ENCODE assay signal across 11 cellular contexts in the genomic region with DNA sequence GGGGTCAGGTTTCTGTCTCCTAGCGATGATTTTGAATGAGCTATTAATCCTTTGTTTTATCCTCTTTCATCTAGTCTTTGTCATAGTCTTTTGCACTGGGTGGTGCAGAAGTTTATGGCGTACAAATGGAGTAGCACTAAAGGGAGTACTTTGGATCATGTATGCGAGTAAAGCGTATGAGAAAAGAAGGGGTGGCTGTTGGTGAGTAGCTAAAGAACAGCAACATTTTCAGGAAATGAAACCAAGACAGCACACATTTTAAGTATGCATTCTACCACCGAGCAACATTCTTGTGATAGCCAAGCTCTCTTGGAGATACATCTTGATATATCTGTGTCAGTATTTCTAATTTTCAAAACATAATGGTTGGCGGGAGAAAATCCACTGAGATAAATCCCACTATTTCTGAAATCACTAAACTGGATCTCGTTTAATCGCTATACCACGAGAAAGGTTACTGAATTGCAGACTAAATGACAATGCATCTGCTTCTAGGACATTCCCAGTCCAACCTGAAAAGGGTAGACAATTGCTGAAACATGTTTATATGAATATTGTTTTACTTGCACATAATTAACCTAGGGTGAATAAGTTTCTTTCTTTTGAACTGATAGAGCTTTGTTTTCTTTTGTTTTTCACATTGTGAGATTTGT.
DNase-seq lines count a peak whose midpoint lies in the region; FAIRE-seq and TF ChIP-seq lines count a peak whose summit lies in the region.
"Had no signal": no experiment of that assay in that cellular context is flagged by ENCODE, and none has a peak within 500 bp of the region (broad histone marks: within the 10 kb centered on the region; RNA-seq: fewer than 3 reads in every experiment).

No MANE protein-coding gene starts in this region.

- intact Hi-C loops in A673 (cut with micrococcal nuclease; ENCODE audit: unreplicated experiment), result no loop called here

- no TSS peak for BruUV-seq in A673 (replicated peaks; lab: Mats Ljungman, UMichigan)

- TF ChIP-seq POLR2A in GM12891 (IDR thresholded peaks at IDR 0.05; ENCODE audit: low read depth, low read length), result no peak

- CTCF ChIA-PET in A673 (lab: Charles Lee), result no interaction called here

- peaks cover 4% of the 10 kb centered on the region for H3K4me1 Mint-ChIP-seq in glutamatergic neuron (ENCODE audit: low read depth, unreplicated experiment)

- peak overlapping the region; percentile 36 for H2AFZ ChIP-seq in OCI-LY3 (ENCODE audit: low read depth, low read length)

- peaks cover 7% of the 10 kb centered on the region for H3K27me3 ChIP-seq in A673 (replicated peaks; ENCODE audit: insufficient read depth, low read depth, low read length, poor library complexity)
- no peaks in the 10 kb centered on the region for H3K27me3 ChIP-seq in OCI-LY3 (ENCODE audit: low read depth, low read length)

- peak overlapping the region; percentile 82 for H3K4me3 ChIP-seq in A673 (ENCODE audit: low read depth, low read length, poor library complexity, severe bottlenecking)
- peak overlapping the region; percentile 99 for H3K4me3 ChIP-seq in OCI-LY3 (ENCODE audit: low read length)

- no peak for FAIRE-seq in GM12891 (lab: Jason Lieb, UNC)

- no peaks in the 10 kb centered on the region for H3K36me3 Mint-ChIP-seq in glutamatergic neuron (ENCODE audit: unreplicated experiment)

- H3K9me3 ChIP-seq in A673 (ENCODE audit: low read depth, low read length, poor library complexity, severe bottlenecking) (no peaks in the 10 kb centered on the region), OCI-LY3 (ENCODE audit: insufficient read depth, low read length) (no peaks in the 10 kb centered on the region)
- H3K9me3 ChIP-seq: left lung had no signal

- H3K4me1 ChIP-seq in A673 (ENCODE audit: insufficient read depth, low read length, poor library complexity, severe bottlenecking), result no peaks in the 10 kb centered on the region
- peaks cover 17% of the 10 kb centered on the region; the same call in 1 of the 2 replicates for H3K4me1 ChIP-seq in OCI-LY3 (ENCODE audit: low read length)

- H3K9me3 Mint-ChIP-seq in glutamatergic neuron (ENCODE audit: unreplicated experiment), result peaks cover 9% of the 10 kb centered on the region

- H4K20me1 ChIP-seq in OCI-LY3 (ENCODE audit: insufficient read depth, low read length), result no peaks in the 10 kb centered on the region

- H3K27me3 Mint-ChIP-seq in glutamatergic neuron (ENCODE audit: unreplicated experiment), result peaks cover 14% of the 10 kb centered on the region

- peak overlapping the region; percentile 96 for H3K4me2 ChIP-seq in OCI-LY3 (ENCODE audit: low read length)

- H3K27ac Mint-ChIP-seq in glutamatergic neuron (ENCODE audit: unreplicated experiment), result no peak overlapping the region

- peak overlapping the region; percentile 90 for H3K4me3 Mint-ChIP-seq in glutamatergic neuron (ENCODE audit: unreplicated experiment)

- H3K36me3 ChIP-seq in A673 (ENCODE audit: insufficient read depth, low read length, poor library complexity, severe bottlenecking), result no peaks in the 10 kb centered on the region
- H3K36me3 ChIP-seq in OCI-LY3 (replicated peaks; ENCODE audit: low read depth, low read length), result no peaks in the 10 kb centered on the region
- H3K36me3 ChIP-seq: left lung had no signal

- H3K79me2 ChIP-seq in OCI-LY3 (ENCODE audit: low read length), result no peaks in the 10 kb centered on the region

- TF ChIP-seq CTCF in A673 (conservative IDR thresholded peaks at IDR 0.05; ENCODE audit: low read depth, low read length) (no peak), OCI-LY3 (IDR thresholded peaks at IDR 0.05; ENCODE audit: low read depth, low read length) (no peak), glutamatergic neuron (IDR thresholded peaks at IDR 0.05; ENCODE audit: partially characterized antibody, unreplicated experiment) (no peak)

- H3K27ac ChIP-seq in A673 (ENCODE audit: low read depth, low read length, poor library complexity, severe bottlenecking) (no peak overlapping the region), OCI-LY3 (ENCODE audit: low read length) (peak overlapping the region; percentile 39; the same call in 1 of the 2 replicates)
- H3K27ac ChIP-seq: left lung had no signal

- DNase-seq in A673 (ENCODE audit: low spot score) (no peak), GM12891 (ENCODE audit: insufficient read length, low spot score) (no peak), glutamatergic neuron (no peak), NCI-H524 (lab: John Stamatoyannopoulos, UW) (no peak), ureter (ENCODE audit: low spot score) (no peak), dermis blood vessel endothelial cell (no peak), anterior cingulate cortex (lab: John Stamatoyannopoulos, UW) (no peak)
- DNase-seq: activated CD4-positive, alpha-beta T cell treated with anti-CD3 and anti-CD28 coated beads, Interleukin-2, amount 50 U/mL, for 1 hour; COR-L47; left lung had no signal

- POLR2A ChIA-PET in A673 (lab: Charles Lee; ENCODE audit: low non-redundant PET), result no interaction called here

- H3K9ac ChIP-seq in OCI-LY3 (ENCODE audit: low read length), result peak overlapping the region; percentile 49

TF ChIP-seq in GM12891, 5 proteins besides CTCF, POLR2A, EP300 and RAD21:
- no peak for TF ChIP-seq POU2F2 (IDR thresholded peaks at IDR 0.05; ENCODE audit: low read depth, low read length)
- TF ChIP-seq SPI1 (IDR thresholded peaks at IDR 0.05; ENCODE audit: low read depth, low read length), result peak; percentile 85
